ENCODE assay signal across 1 cellular context in the genomic region with DNA sequence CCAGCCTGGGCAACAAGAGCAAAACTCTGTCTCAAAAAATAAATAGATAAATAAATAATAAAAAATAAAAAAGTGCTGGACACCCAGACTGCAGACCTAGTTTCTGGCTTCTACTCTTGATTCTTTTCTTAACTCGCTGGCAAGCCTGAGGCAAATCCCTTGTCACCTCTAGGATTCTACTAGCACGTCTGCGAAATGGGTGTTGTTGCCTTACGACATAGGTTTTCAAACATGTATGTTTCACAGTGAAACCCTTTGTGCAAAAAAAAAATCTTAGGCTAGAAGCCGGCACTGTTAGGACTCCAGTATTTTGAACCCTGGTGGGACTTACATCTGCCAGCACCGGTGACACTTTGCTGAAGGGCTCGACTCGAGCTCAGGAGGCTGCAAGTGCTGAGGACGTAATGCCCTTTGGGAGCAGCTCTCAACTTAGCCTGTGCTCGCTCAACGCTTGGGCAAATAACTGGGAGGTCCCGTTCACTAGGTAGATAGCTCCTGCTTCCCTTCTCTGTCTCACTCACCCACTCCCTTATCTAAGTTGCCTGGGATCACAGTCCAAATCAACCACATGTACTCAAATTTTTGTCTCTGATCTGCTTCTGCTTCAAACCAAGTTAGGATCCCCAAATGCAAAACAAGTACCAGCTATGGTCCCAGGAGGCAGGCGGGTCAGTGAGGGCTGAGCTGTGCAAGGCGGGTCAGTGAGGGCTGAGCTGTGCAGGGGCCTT.
TF ChIP-seq lines count a peak whose summit lies in the region.

No MANE protein-coding gene starts in this region.

TF ChIP-seq in WTC11, 78 proteins besides CTCF, POLR2A, EP300 and RAD21 (continued from another document):
- TF ChIP-seq, protein P1, sequence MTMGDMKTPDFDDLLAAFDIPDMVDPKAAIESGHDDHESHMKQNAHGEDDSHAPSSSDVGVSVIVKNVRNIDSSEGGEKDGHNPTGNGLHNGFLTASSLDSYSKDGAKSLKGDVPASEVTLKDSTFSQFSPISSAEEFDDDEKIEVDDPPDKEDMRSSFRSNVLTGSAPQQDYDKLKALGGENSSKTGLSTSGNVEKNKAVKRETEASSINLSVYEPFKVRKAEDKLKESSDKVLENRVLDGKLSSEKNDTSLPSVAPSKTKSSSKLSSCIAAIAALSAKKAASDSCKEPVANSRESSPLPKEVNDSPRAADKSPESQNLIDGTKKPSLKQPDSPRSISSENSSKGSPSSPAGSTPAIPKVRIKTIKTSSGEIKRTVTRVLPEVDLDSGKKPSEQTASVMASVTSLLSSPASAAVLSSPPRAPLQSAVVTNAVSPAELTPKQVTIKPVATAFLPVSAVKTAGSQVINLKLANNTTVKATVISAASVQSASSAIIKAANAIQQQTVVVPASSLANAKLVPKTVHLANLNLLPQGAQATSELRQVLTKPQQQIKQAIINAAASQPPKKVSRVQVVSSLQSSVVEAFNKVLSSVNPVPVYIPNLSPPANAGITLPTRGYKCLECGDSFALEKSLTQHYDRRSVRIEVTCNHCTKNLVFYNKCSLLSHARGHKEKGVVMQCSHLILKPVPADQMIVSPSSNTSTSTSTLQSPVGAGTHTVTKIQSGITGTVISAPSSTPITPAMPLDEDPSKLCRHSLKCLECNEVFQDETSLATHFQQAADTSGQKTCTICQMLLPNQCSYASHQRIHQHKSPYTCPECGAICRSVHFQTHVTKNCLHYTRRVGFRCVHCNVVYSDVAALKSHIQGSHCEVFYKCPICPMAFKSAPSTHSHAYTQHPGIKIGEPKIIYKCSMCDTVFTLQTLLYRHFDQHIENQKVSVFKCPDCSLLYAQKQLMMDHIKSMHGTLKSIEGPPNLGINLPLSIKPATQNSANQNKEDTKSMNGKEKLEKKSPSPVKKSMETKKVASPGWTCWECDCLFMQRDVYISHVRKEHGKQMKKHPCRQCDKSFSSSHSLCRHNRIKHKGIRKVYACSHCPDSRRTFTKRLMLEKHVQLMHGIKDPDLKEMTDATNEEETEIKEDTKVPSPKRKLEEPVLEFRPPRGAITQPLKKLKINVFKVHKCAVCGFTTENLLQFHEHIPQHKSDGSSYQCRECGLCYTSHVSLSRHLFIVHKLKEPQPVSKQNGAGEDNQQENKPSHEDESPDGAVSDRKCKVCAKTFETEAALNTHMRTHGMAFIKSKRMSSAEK (CRISPR knock-in tag; IDR thresholded peaks at IDR 0.05; ENCODE audit: borderline replicate concordance): no peak
- no peak for TF ChIP-seq RORB (CRISPR knock-in tag; IDR thresholded peaks at IDR 0.05)
- TF ChIP-seq SMAD3 (CRISPR knock-in tag; IDR thresholded peaks at IDR 0.05; ENCODE audit: borderline replicate concordance): no peak
